In the genomic region with DNA sequence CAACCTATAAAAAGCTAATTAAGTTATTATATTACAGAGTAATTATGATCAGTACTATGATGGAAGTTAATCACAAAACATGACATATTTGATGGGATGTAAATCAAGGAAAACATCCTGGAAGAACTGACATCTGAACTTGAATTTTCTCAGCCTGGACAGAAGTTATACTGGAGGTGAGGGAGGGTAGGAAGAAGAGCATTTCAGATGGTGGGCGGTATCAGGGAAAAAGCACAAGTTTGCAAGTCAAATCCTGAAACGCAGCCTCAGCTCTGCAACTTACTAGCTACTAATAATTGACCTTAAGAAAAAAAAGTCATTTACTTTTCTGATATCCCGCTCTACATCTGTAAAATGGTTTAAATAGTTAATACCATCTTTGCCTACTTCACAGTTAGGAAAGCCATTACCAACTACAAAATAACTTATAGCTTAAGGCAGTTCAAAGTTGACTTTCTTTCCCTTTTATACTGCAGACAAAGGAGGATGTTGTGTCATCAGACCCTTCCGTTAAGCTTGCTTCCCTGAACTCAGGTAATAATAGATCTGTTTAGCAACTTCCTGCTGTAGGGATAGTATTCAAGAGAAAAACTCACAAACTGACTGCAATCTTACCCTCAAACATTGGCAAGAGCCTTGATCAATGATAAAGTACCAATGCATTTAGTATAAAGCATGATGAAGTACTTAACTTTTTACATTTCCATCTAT, we compare ENCODE assay signal across 1 cellular context.
A peak's percentile ranks its signal among the peaks of the same experiment; 100 is the strongest.
TF ChIP-seq lines count a peak whose summit lies in the region.

No MANE protein-coding gene starts in this region.

TF ChIP-seq in HepG2, 621 proteins besides CTCF, POLR2A, EP300 and RAD21 (continued from another document):
- TF ChIP-seq, protein P1, sequence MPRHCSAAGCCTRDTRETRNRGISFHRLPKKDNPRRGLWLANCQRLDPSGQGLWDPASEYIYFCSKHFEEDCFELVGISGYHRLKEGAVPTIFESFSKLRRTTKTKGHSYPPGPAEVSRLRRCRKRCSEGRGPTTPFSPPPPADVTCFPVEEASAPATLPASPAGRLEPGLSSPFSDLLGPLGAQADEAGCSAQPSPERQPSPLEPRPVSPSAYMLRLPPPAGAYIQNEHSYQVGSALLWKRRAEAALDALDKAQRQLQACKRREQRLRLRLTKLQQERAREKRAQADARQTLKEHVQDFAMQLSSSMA (CRISPR knock-in tag; IDR thresholded peaks at IDR 0.05) = no peak
- TF ChIP-seq ARNT (IDR thresholded peaks at IDR 0.05) (no peak), ZSCAN22 (CRISPR knock-in tag; IDR thresholded peaks at IDR 0.05) (no peak), SOX5 (CRISPR knock-in tag; IDR thresholded peaks at IDR 0.05; ENCODE audit: borderline replicate concordance) (peak; percentile 75), ZNF768 (CRISPR knock-in tag; IDR thresholded peaks at IDR 0.05) (no peak), DR1 (CRISPR knock-in tag; IDR thresholded peaks at IDR 0.05) (no peak), ZNF7 (CRISPR knock-in tag; IDR thresholded peaks at IDR 0.05) (no peak), MXD3 (CRISPR knock-in tag; IDR thresholded peaks at IDR 0.05) (no peak)
- TF ChIP-seq, protein P2, sequence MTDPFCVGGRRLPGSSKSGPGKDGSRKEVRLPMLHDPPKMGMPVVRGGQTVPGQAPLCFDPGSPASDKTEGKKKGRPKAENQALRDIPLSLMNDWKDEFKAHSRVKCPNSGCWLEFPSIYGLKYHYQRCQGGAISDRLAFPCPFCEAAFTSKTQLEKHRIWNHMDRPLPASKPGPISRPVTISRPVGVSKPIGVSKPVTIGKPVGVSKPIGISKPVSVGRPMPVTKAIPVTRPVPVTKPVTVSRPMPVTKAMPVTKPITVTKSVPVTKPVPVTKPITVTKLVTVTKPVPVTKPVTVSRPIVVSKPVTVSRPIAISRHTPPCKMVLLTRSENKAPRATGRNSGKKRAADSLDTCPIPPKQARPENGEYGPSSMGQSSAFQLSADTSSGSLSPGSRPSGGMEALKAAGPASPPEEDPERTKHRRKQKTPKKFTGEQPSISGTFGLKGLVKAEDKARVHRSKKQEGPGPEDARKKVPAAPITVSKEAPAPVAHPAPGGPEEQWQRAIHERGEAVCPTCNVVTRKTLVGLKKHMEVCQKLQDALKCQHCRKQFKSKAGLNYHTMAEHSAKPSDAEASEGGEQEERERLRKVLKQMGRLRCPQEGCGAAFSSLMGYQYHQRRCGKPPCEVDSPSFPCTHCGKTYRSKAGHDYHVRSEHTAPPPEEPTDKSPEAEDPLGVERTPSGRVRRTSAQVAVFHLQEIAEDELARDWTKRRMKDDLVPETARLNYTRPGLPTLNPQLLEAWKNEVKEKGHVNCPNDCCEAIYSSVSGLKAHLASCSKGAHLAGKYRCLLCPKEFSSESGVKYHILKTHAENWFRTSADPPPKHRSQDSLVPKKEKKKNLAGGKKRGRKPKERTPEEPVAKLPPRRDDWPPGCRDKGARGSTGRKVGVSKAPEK (CRISPR knock-in tag; IDR thresholded peaks at IDR 0.05; ENCODE audit: borderline replicate concordance) = no peak
- TF ChIP-seq, protein P3, sequence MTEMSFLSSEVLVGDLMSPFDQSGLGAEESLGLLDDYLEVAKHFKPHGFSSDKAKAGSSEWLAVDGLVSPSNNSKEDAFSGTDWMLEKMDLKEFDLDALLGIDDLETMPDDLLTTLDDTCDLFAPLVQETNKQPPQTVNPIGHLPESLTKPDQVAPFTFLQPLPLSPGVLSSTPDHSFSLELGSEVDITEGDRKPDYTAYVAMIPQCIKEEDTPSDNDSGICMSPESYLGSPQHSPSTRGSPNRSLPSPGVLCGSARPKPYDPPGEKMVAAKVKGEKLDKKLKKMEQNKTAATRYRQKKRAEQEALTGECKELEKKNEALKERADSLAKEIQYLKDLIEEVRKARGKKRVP (CRISPR knock-in tag; IDR thresholded peaks at IDR 0.05) = no peak
- TF ChIP-seq, protein P4, sequence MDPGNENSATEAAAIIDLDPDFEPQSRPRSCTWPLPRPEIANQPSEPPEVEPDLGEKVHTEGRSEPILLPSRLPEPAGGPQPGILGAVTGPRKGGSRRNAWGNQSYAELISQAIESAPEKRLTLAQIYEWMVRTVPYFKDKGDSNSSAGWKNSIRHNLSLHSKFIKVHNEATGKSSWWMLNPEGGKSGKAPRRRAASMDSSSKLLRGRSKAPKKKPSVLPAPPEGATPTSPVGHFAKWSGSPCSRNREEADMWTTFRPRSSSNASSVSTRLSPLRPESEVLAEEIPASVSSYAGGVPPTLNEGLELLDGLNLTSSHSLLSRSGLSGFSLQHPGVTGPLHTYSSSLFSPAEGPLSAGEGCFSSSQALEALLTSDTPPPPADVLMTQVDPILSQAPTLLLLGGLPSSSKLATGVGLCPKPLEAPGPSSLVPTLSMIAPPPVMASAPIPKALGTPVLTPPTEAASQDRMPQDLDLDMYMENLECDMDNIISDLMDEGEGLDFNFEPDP (CRISPR knock-in tag; conservative IDR thresholded peaks at IDR 0.05) = no peak
